ENCODE assay signal across 1 cellular context in the genomic region with DNA sequence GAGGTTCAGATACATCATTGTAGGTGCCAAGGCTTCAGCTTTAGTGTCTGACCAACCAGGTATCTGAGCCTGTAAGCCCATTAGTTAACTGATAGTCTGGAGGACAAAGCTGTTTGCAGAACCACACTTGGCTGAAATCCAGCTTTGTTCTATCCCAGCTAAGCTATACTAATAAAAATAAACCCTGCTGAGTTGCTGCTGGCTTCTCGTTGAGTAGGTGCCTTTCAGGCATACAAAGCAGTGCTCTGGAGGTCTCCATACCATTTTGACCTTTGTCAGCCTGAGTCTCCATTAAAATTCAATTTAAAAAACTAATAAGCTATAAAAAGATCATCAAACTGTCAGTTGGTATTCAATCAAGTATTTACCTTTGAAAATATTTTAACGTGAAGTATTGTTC.
TF ChIP-seq lines count a peak whose summit lies in the region.

No MANE protein-coding gene starts in this region.

TF ChIP-seq in H1, 55 proteins besides CTCF, POLR2A, EP300 and RAD21:
- no peak for TF ChIP-seq SIRT6 (IDR thresholded peaks at IDR 0.05; ENCODE audit: low read length)
- no peak for TF ChIP-seq GABPA (IDR thresholded peaks at IDR 0.05; ENCODE audit: borderline replicate concordance, insufficient read depth, low read length)
- TF ChIP-seq TEAD4 (IDR thresholded peaks at IDR 0.05; ENCODE audit: low read depth, low read length): no peak
- TF ChIP-seq RFX5 (IDR thresholded peaks at IDR 0.05; ENCODE audit: borderline replicate concordance, low read depth, low read length): no peak
- no peak for TF ChIP-seq EGR1 (IDR thresholded peaks at IDR 0.05; ENCODE audit: borderline replicate concordance, low read depth, low read length)
- no peak for TF ChIP-seq HDAC6 (IDR thresholded peaks at IDR 0.05; ENCODE audit: low read depth, low read length)
- no peak for TF ChIP-seq TAF1 (IDR thresholded peaks at IDR 0.05; ENCODE audit: low read depth, low read length)
- TF ChIP-seq SIN3A (conservative IDR thresholded peaks at IDR 0.05 in 1 of 2, IDR thresholded peaks at IDR 0.05 in 1 of 2; ENCODE audit: low read depth in 1 of 2, low read length in 2 of 2): no peak
- no peak for TF ChIP-seq MAFK (IDR thresholded peaks at IDR 0.05; ENCODE audit: low read depth, low read length)
- TF ChIP-seq, protein P1, sequence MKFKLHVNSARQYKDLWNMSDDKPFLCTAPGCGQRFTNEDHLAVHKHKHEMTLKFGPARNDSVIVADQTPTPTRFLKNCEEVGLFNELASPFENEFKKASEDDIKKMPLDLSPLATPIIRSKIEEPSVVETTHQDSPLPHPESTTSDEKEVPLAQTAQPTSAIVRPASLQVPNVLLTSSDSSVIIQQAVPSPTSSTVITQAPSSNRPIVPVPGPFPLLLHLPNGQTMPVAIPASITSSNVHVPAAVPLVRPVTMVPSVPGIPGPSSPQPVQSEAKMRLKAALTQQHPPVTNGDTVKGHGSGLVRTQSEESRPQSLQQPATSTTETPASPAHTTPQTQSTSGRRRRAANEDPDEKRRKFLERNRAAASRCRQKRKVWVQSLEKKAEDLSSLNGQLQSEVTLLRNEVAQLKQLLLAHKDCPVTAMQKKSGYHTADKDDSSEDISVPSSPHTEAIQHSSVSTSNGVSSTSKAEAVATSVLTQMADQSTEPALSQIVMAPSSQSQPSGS (IDR thresholded peaks at IDR 0.05; ENCODE audit: low read length): no peak
- TF ChIP-seq, protein P2, sequence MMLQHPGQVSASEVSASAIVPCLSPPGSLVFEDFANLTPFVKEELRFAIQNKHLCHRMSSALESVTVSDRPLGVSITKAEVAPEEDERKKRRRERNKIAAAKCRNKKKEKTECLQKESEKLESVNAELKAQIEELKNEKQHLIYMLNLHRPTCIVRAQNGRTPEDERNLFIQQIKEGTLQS (IDR thresholded peaks at IDR 0.05; ENCODE audit: insufficient read depth, low read depth, low read length): no peak
- TF ChIP-seq, protein P3, sequence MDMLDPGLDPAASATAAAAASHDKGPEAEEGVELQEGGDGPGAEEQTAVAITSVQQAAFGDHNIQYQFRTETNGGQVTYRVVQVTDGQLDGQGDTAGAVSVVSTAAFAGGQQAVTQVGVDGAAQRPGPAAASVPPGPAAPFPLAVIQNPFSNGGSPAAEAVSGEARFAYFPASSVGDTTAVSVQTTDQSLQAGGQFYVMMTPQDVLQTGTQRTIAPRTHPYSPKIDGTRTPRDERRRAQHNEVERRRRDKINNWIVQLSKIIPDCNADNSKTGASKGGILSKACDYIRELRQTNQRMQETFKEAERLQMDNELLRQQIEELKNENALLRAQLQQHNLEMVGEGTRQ (IDR thresholded peaks at IDR 0.05; ENCODE audit: low read length): no peak
- TF ChIP-seq BRCA1 (IDR thresholded peaks at IDR 0.05; ENCODE audit: low read depth, low read length): no peak
- no peak for TF ChIP-seq JUND (IDR thresholded peaks at IDR 0.05; ENCODE audit: low read length)
